ENCODE assay signal across 1 cellular context in the genomic region with DNA sequence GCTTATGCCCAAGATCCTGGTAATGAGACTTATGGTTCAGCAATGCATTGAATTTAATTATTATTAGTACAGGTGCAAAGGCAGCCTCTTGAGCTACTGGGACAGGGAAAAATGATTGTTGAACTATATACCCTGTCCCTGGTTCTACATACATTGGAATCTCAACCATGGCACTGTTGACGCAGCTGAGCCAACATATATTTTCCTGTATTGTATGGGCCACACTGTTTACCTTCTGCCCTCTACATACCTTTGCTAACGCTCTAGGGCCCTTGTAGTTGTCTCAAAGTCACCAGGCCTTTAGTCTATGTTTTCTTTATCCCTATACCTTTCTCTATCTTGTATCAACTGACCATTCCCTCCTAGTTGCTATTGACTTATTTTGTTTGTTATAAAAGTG.
TF ChIP-seq lines count a peak whose summit lies in the region.

No MANE protein-coding gene starts in this region.

TF ChIP-seq in IMR-90, 13 proteins besides CTCF, POLR2A, EP300 and RAD21 (continued from another document):
- TF ChIP-seq ELK1 (IDR thresholded peaks at IDR 0.05; ENCODE audit: borderline replicate concordance, low read depth, low read length) (no peak), CEBPB (IDR thresholded peaks at IDR 0.05; ENCODE audit: low read depth, low read length) (no peak), RFX5 (IDR thresholded peaks at IDR 0.05; ENCODE audit: low read depth, low read length) (no peak), NFE2L2 (IDR thresholded peaks at IDR 0.05; ENCODE audit: low read depth, low read length) (no peak), CHD1 (IDR thresholded peaks at IDR 0.05; ENCODE audit: low read depth, low read length) (no peak), MAZ (IDR thresholded peaks at IDR 0.05; ENCODE audit: borderline replicate concordance, low read depth, low read length) (no peak), SMC3 (IDR thresholded peaks at IDR 0.05; ENCODE audit: low read depth, low read length) (no peak)
